Comparison of ENCODE assay signal across 16 cellular contexts in genomic region chr1:56435434-56436337, GRCh38.
DNase-seq lines count a peak whose midpoint lies in the region; ATAC-seq and TF ChIP-seq lines count a peak whose summit lies in the region.
"Had no signal": no experiment of that assay in that cellular context is flagged by ENCODE, and none has a peak within 500 bp of the region (broad histone marks: within the 10 kb centered on the region; RNA-seq: fewer than 3 reads in every experiment).

No MANE protein-coding gene starts in this region.

- ATAC-seq in GM21619 (IDR thresholded peaks at IDR 0.05; ENCODE audit: unreplicated experiment) = no peak
- ATAC-seq in HG03280 (IDR thresholded peaks at IDR 0.05; ENCODE audit: unreplicated experiment) = no peak
- ATAC-seq: activated naive CD4-positive, alpha-beta T cell treated with anti-CD3 and anti-CD28 coated beads, Interleukin-2, amount 50 U/mL, for 72 hours had no signal

- H3K27me3 Mint-ChIP-seq in Caco-2 (ENCODE audit: insufficient read depth, unreplicated experiment) (no peaks in the 10 kb centered on the region), glutamatergic neuron (ENCODE audit: unreplicated experiment) (no peaks in the 10 kb centered on the region), neural crest cell (ENCODE audit: low read depth) (no peaks in the 10 kb centered on the region)

- no peak for TF ChIP-seq POLR2A in esophagus muscularis mucosa (IDR thresholded peaks at IDR 0.05; ENCODE audit: low read depth)

- H3K36me3 Mint-ChIP-seq in Caco-2 (ENCODE audit: insufficient read depth, unreplicated experiment) (peaks cover 14% of the 10 kb centered on the region), glutamatergic neuron (ENCODE audit: unreplicated experiment) (no peaks in the 10 kb centered on the region), neural crest cell (ENCODE audit: low read depth) (no peaks in the 10 kb centered on the region)
- H3K36me3 Mint-ChIP-seq: activated naive CD4-positive, alpha-beta T cell treated with anti-CD3 and anti-CD28 coated beads, Interleukin-2, amount 50 U/mL, for 72 hours had no signal

- H3K27ac Mint-ChIP-seq in Caco-2 (ENCODE audit: unreplicated experiment) (peak overlapping the region; percentile 92), glutamatergic neuron (ENCODE audit: unreplicated experiment) (peak overlapping the region; percentile 83), neural crest cell (ENCODE audit: unreplicated experiment) (peak overlapping the region; percentile 91)

- no peaks in the 10 kb centered on the region for H3K36me3 ChIP-seq in Caco-2 (ENCODE audit: control insufficient read depth, insufficient read depth, low read length)
- no peaks in the 10 kb centered on the region for H3K36me3 ChIP-seq in esophagus muscularis mucosa

- H3K4me1 Mint-ChIP-seq in Caco-2 (ENCODE audit: low read depth, unreplicated experiment) (peaks cover 62% of the 10 kb centered on the region), glutamatergic neuron (ENCODE audit: low read depth, unreplicated experiment) (peaks cover 25% of the 10 kb centered on the region), neural crest cell (peaks cover 89% of the 10 kb centered on the region)

- H3K4me3 ChIP-seq in Caco-2 (ENCODE audit: low read depth, low read length) = no peak overlapping the region
- H3K4me3 ChIP-seq in esophagus muscularis mucosa = no peak overlapping the region

- no TSS peak for BruUV-seq in Caco-2 (replicated peaks; lab: Mats Ljungman, UMichigan)

- intact Hi-C loops in Caco-2 (cut with micrococcal nuclease; ENCODE audit: unreplicated experiment) = loop anchor here (2.0 to 5.0 kb wide), 3 partner anchors 15 to 42 kb away; no protein-coding TSS in a partner anchor
- intact Hi-C loops in esophagus muscularis mucosa (cut with DNase I) = no loop called here

- no peak for TF ChIP-seq CTCF in Caco-2 (IDR thresholded peaks at IDR 0.05; ENCODE audit: insufficient read depth in 1 of 2, low read depth in 1 of 2, low read length in 1 of 2, severe bottlenecking in 1 of 2, unreplicated experiment in 1 of 2)
- no peak for TF ChIP-seq CTCF in glutamatergic neuron (IDR thresholded peaks at IDR 0.05; ENCODE audit: partially characterized antibody, unreplicated experiment)
- TF ChIP-seq CTCF in neural crest cell (conservative IDR thresholded peaks at IDR 0.05) = no peak
- TF ChIP-seq CTCF in esophagus muscularis mucosa (IDR thresholded peaks at IDR 0.05) = no peak

- WGBS in esophagus muscularis mucosa = 83% methylated on average over 4 of the region's 4 CpGs

- POLR2A ChIA-PET in Caco-2 (lab: Charles Lee) = interaction anchor here (0.6 kb wide), 1 partner anchor 21 kb away, joined by 3 read pairs; no protein-coding TSS in a partner anchor

- DNase-seq in Caco-2 (no peak), NCI-H69 (lab: John Stamatoyannopoulos, UW) (peak; percentile 41), glutamatergic neuron (peak; percentile 37), neural crest cell (ENCODE audit: low read depth, low spot score) (peak; percentile 35), esophagus muscularis mucosa (ENCODE audit: extremely low spot score) (no peak)
- DNase-seq in effector CD4-positive, alpha-beta T cell = no peak
- DNase-seq: DMS79; GOT3; kidney glomerular epithelial cell; NCI-H1105 treated with DMSO at 0.1 percent for 48 hours; NCI-H748 treated with DMSO at 0.1 percent for 48 hours; SHP77; stimulated activated CD8-positive, alpha-beta memory T cell treated with anti-CD3 and anti-CD28 coated beads, Interleukin-4, amount 100 ng/mL, for 48 hours had no signal

- H3K9me3 Mint-ChIP-seq in Caco-2 (ENCODE audit: unreplicated experiment) (no peaks in the 10 kb centered on the region), glutamatergic neuron (ENCODE audit: unreplicated experiment) (peaks cover 3% of the 10 kb centered on the region), neural crest cell (no peaks in the 10 kb centered on the region)

- H3K9me3 ChIP-seq in Caco-2 (no peaks in the 10 kb centered on the region), esophagus muscularis mucosa (no peaks in the 10 kb centered on the region)

- peak overlapping the region; percentile 12 for H3K4me3 Mint-ChIP-seq in Caco-2 (ENCODE audit: unreplicated experiment)
- H3K4me3 Mint-ChIP-seq in glutamatergic neuron (ENCODE audit: unreplicated experiment) = no peak overlapping the region
- H3K4me3 Mint-ChIP-seq in neural crest cell = peak overlapping the region; percentile 67

- TF ChIP-seq EP300 in esophagus muscularis mucosa (IDR thresholded peaks at IDR 0.05) = no peak

- CTCF ChIA-PET in Caco-2 (lab: Charles Lee) = interaction anchor here (0.6 kb wide), 2 partner anchors 21 to 149 kb away, joined by 3 read pairs; no protein-coding TSS in a partner anchor

- no peak overlapping the region for H3K27ac ChIP-seq in esophagus muscularis mucosa (replicated peaks in 1 of 4)

- H3K27me3 ChIP-seq in Caco-2 (replicated peaks; ENCODE audit: control insufficient read depth, insufficient read depth, low read length) (no peaks in the 10 kb centered on the region), esophagus muscularis mucosa (no peaks in the 10 kb centered on the region)

- H3K4me1 ChIP-seq in Caco-2 (peaks cover 70% of the 10 kb centered on the region), esophagus muscularis mucosa (peaks cover 8 to 60% (median 27%) of the 10 kb centered on the region in 4 donors)

Comparison
In these comparisons a context has a peak if more than half of its experiments do, and no peak if none do; other contexts are left out.
1. DNase-seq: peak in NCI-H69 (single experiment), glutamatergic neuron (single experiment) and neural crest cell (single experiment); none in Caco-2 (0 of 2), effector CD4-positive, alpha-beta T cell (single experiment) and esophagus muscularis mucosa (single experiment).
2. Peak in every context shown above with its lines, with median percentiles within 50 percentile points of each other: H3K27ac Mint-ChIP-seq.